Comparison of ENCODE assay signal across 1 cellular context in genomic region chr10:122113161-122113944, GRCh38.
TF ChIP-seq lines count a peak whose summit lies in the region.

No MANE protein-coding gene starts in this region.

TF ChIP-seq in K562, 482 proteins besides CTCF, POLR2A, EP300 and RAD21 (continued from another document):
- no peak for TF ChIP-seq ZNF609 (CRISPR knock-in tag; IDR thresholded peaks at IDR 0.05; ENCODE audit: borderline replicate concordance)
- TF ChIP-seq DPF2 (IDR thresholded peaks at IDR 0.05) = no peak
- no peak for TF ChIP-seq RBM25 (IDR thresholded peaks at IDR 0.05; ENCODE audit: low read depth, low read length, severe bottlenecking)
- no peak for TF ChIP-seq GATAD2B (IDR thresholded peaks at IDR 0.05; ENCODE audit: borderline replicate concordance)
